In genomic region chr15:70099966-70100494, GRCh38 we compare ENCODE assay signal across 8 cellular contexts. TPM values are rescaled to one million over a fixed set of nuclear protein-coding genes. Genes with fewer than 3 reads are reported as not detected.
DNase-seq lines count a peak whose midpoint lies in the region; ATAC-seq and TF ChIP-seq lines count a peak whose summit lies in the region.

No MANE protein-coding gene starts in this region.

- CTCF ChIA-PET in AG04450 (lab: Charles Lee) (interaction anchor here (0.7 to 1.3 kb wide), 5 partner anchors 53 to 388 kb away, joined by 3 to 10 read pairs (median 6); no protein-coding TSS in a partner anchor), HEK293T (lab: Yijun Ruan, JAX) (interaction anchor here (0.7 to 2.0 kb wide), 4 partner anchors 11 to 1025 kb away, joined by 4 to 8 read pairs (median 6); no protein-coding TSS in a partner anchor)

- H3K4me3 ChIP-seq in AG04450 (ENCODE audit: low read depth, low read length) (peak overlapping the region; percentile 22; the same call in 1 of the 2 replicates), WI38 (ENCODE audit: low read depth, low read length) (peak overlapping the region; percentile 34)

- POLR2A ChIA-PET in AG04450 (lab: Yijun Ruan, JAX), result interaction anchor here (0.6 to 4.0 kb wide), 7 partner anchors 11 to 543 kb away, joined by 3 to 49 read pairs (median 4); no protein-coding TSS in a partner anchor
- POLR2A ChIA-PET in HEK293T (lab: Yijun Ruan, JAX), result interaction anchor here (0.7 to 6.9 kb wide), 25 partner anchors 8 to 391 kb away, joined by 3 to 108 read pairs (median 3); no protein-coding TSS in a partner anchor

- no peaks in the 10 kb centered on the region; the same call in 1 of the 2 replicates for H3K9me3 ChIP-seq in AG04450 (ENCODE audit: control insufficient read depth, insufficient read depth, low read length)

- ATAC-seq in HG03280 (IDR thresholded peaks at IDR 0.05; ENCODE audit: unreplicated experiment), result no peak
- ATAC-seq in GM19023 (IDR thresholded peaks at IDR 0.05; ENCODE audit: unreplicated experiment), result no peak

- peaks cover 9% of the 10 kb centered on the region for H3K27me3 ChIP-seq in AG04450 (ENCODE audit: control insufficient read depth, insufficient read depth, low read length)

- no peak for TF ChIP-seq CTCF in AG04450 (IDR thresholded peaks at IDR 0.05; ENCODE audit: low read depth, low read length)
- TF ChIP-seq CTCF in WI38 (IDR thresholded peaks at IDR 0.05; ENCODE audit: low read depth, low read length), result no peak

- no peak for DNase-seq in AG04450 (ENCODE audit: low read depth, low spot score)
- no peak for DNase-seq in HEK293T (ENCODE audit: extremely low spot score)
- peak; percentile 28 for DNase-seq in germinal center (ENCODE audit: low spot score)
- DNase-seq in stimulated activated CD4-positive, alpha-beta T cell treated with anti-CD3 and anti-CD28 coated beads, Interleukin-4, amount 100 ng/mL, for 1 hour, result peak; percentile 17
- DNase-seq in islet precursor cell, result no peak

- H3K27ac ChIP-seq in AG04450 (ENCODE audit: low read depth, low read length), result peak overlapping the region; percentile 21

TF ChIP-seq in HEK293T, 16 proteins besides CTCF, POLR2A, EP300 and RAD21:
- TF ChIP-seq SP1 (IDR thresholded peaks at IDR 0.05) (no peak), ELF4 (IDR thresholded peaks at IDR 0.05) (no peak), FOXK2 (IDR thresholded peaks at IDR 0.05) (no peak), L3MBTL2 (conservative IDR thresholded peaks at IDR 0.05) (no peak), SUZ12 (IDR thresholded peaks at IDR 0.05) (no peak), NFRKB (IDR thresholded peaks at IDR 0.05) (no peak), CTBP1 (IDR thresholded peaks at IDR 0.05; ENCODE audit: borderline replicate concordance) (peak; percentile 29; the same call in 1 of the 2 replicates), BHLHE40 (IDR thresholded peaks at IDR 0.05; ENCODE audit: borderline replicate concordance) (no peak), HDGF (IDR thresholded peaks at IDR 0.05; ENCODE audit: borderline replicate concordance) (no peak), TARDBP (IDR thresholded peaks at IDR 0.05) (peak; percentile 64; the same call in 1 of the 2 replicates)
TF ChIP-seq in HEK293T: peak in this region for 2.

RNA-seq across cellular contexts. Expression of gene TLE3, which starts 2.3 kb away (rescaled TPM):
- 7.5 and 10.8 TPM in 2 replicates for polyA plus RNA-seq in AG04450 (2011; rRNA removed)
- 25.2 and 31.7 TPM in 2 replicates for polyA minus RNA-seq in AG04450 (2011; rRNA and poly(A)+ RNA removed)

Comparison
In these comparisons a context has a peak if more than half of its experiments do, and no peak if none do; other contexts are left out.
1. DNase-seq: peak in germinal center (single experiment) and stimulated activated CD4-positive, alpha-beta T cell treated with anti-CD3 and anti-CD28 coated beads, Interleukin-4, amount 100 ng/mL, for 1 hour (single experiment); none in AG04450 (single experiment), HEK293T (single experiment) and islet precursor cell (single experiment).